Comparison of ENCODE assay signal across 15 cellular contexts in the genomic region with DNA sequence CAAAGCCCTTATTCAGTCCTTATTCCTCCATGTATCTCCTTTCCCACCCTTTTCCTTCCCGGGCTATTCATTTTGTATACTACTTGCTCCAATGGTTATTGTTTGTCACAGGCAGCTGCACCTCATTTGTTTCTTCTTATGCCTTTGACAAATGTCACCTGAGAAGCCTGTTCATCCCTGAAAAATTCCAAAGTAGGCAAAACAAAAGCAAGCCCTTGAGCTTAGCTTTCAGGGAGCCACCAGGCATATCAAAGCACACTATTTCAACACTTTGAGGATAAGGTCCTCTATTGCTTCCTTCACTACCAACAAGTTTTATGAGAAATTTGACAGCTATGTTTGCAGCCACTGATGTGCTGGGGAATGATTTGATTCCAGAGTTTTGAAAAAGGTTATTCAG.
DNase-seq lines count a peak whose midpoint lies in the region; ATAC-seq and TF ChIP-seq lines count a peak whose summit lies in the region.
"Had no signal": no experiment of that assay in that cellular context is flagged by ENCODE, and none has a peak within 500 bp of the region (broad histone marks: within the 10 kb centered on the region; RNA-seq: fewer than 3 reads in every experiment).

No MANE protein-coding gene starts in this region.

- in situ Hi-C loops in HAP-1 (cut with MboI; ENCODE audit: low sequenced_read_pairs): no loop called here

- peaks cover 32% of the 10 kb centered on the region for H3K4me1 ChIP-seq in HAP-1

- no peaks in the 10 kb centered on the region for H3K9me3 ChIP-seq in HAP-1
- H3K9me3 ChIP-seq: SK-N-SH had no signal

- DNase-seq in HAP-1 (ENCODE audit: low spot score in 2 of 2) (peak; percentile 35 to 55), NCI-H2107 treated with DMSO at 0.1 percent for 48 hours (lab: John Stamatoyannopoulos, UW; ENCODE audit: unreplicated experiment) (peak; percentile 94), WTC11 (ENCODE audit: low spot score) (no peak), renal cortical epithelial cell (ENCODE audit: low read depth) (peak; percentile 16), NCI-H226 (no peak), kidney glomerular epithelial cell (lab: John Stamatoyannopoulos, UW) (no peak)
- DNase-seq: AML-193, NCI-H1048, NCI-H146, NCI-H2081 treated with DMSO at 0.1 percent for 48 hours, NCI-H446, NCI-H82, SHP77, SK-N-SH had no signal

- POLR2A ChIA-PET in WTC11 (lab: Charles Lee): interaction anchor here (0.7 kb wide), 1 partner anchor 76 kb away, joined by 5 read pairs; no protein-coding TSS in a partner anchor

- CTCF ChIA-PET in WTC11 (lab: Charles Lee): interaction anchor here (0.6 kb wide), 1 partner anchor 75 kb away, joined by 3 read pairs; no protein-coding TSS in a partner anchor

- no peak overlapping the region for H3K4me3 Mint-ChIP-seq in WTC11

- no peaks in the 10 kb centered on the region for H3K9me3 Mint-ChIP-seq in WTC11

- H3K36me3 Mint-ChIP-seq in WTC11: no peaks in the 10 kb centered on the region

- peaks cover 33% of the 10 kb centered on the region for H3K4me1 Mint-ChIP-seq in WTC11

- no peak for TF ChIP-seq CTCF in WTC11 (IDR thresholded peaks at IDR 0.05)

- H3K36me3 ChIP-seq in HAP-1 (replicated peaks): no peaks in the 10 kb centered on the region

- no peaks in the 10 kb centered on the region for H3K27me3 Mint-ChIP-seq in WTC11 (ENCODE audit: low read depth)

- ATAC-seq in WTC11 (peak; percentile 32; the same call in 1 of the 2 replicates), GM21786 (IDR thresholded peaks at IDR 0.05; ENCODE audit: unreplicated experiment) (no peak)

- no peak overlapping the region for H3K27ac Mint-ChIP-seq in WTC11

- H3K27me3 ChIP-seq in HAP-1 (ENCODE audit: low read depth): no peaks in the 10 kb centered on the region

- no peak overlapping the region for H3K4me3 ChIP-seq in HAP-1

TF ChIP-seq in WTC11, 78 proteins besides CTCF, POLR2A, EP300 and RAD21 (continues in another document):
- TF ChIP-seq, protein P1, sequence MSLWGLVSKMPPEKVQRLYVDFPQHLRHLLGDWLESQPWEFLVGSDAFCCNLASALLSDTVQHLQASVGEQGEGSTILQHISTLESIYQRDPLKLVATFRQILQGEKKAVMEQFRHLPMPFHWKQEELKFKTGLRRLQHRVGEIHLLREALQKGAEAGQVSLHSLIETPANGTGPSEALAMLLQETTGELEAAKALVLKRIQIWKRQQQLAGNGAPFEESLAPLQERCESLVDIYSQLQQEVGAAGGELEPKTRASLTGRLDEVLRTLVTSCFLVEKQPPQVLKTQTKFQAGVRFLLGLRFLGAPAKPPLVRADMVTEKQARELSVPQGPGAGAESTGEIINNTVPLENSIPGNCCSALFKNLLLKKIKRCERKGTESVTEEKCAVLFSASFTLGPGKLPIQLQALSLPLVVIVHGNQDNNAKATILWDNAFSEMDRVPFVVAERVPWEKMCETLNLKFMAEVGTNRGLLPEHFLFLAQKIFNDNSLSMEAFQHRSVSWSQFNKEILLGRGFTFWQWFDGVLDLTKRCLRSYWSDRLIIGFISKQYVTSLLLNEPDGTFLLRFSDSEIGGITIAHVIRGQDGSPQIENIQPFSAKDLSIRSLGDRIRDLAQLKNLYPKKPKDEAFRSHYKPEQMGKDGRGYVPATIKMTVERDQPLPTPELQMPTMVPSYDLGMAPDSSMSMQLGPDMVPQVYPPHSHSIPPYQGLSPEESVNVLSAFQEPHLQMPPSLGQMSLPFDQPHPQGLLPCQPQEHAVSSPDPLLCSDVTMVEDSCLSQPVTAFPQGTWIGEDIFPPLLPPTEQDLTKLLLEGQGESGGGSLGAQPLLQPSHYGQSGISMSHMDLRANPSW (CRISPR knock-in tag; conservative IDR thresholded peaks at IDR 0.05; ENCODE audit: low read depth): no peak
- no peak for TF ChIP-seq FOXJ3 (CRISPR knock-in tag; IDR thresholded peaks at IDR 0.05; ENCODE audit: borderline replicate concordance)
- TF ChIP-seq AR (CRISPR knock-in tag; IDR thresholded peaks at IDR 0.05): no peak
- TF ChIP-seq, protein P2, sequence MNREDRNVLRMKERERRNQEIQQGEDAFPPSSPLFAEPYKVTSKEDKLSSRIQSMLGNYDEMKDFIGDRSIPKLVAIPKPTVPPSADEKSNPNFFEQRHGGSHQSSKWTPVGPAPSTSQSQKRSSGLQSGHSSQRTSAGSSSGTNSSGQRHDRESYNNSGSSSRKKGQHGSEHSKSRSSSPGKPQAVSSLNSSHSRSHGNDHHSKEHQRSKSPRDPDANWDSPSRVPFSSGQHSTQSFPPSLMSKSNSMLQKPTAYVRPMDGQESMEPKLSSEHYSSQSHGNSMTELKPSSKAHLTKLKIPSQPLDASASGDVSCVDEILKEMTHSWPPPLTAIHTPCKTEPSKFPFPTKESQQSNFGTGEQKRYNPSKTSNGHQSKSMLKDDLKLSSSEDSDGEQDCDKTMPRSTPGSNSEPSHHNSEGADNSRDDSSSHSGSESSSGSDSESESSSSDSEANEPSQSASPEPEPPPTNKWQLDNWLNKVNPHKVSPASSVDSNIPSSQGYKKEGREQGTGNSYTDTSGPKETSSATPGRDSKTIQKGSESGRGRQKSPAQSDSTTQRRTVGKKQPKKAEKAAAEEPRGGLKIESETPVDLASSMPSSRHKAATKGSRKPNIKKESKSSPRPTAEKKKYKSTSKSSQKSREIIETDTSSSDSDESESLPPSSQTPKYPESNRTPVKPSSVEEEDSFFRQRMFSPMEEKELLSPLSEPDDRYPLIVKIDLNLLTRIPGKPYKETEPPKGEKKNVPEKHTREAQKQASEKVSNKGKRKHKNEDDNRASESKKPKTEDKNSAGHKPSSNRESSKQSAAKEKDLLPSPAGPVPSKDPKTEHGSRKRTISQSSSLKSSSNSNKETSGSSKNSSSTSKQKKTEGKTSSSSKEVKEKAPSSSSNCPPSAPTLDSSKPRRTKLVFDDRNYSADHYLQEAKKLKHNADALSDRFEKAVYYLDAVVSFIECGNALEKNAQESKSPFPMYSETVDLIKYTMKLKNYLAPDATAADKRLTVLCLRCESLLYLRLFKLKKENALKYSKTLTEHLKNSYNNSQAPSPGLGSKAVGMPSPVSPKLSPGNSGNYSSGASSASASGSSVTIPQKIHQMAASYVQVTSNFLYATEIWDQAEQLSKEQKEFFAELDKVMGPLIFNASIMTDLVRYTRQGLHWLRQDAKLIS (CRISPR knock-in tag; IDR thresholded peaks at IDR 0.05; ENCODE audit: borderline replicate concordance): no peak
- TF ChIP-seq ZNF138 (CRISPR knock-in tag; conservative IDR thresholded peaks at IDR 0.05): no peak
- TF ChIP-seq, protein P3, sequence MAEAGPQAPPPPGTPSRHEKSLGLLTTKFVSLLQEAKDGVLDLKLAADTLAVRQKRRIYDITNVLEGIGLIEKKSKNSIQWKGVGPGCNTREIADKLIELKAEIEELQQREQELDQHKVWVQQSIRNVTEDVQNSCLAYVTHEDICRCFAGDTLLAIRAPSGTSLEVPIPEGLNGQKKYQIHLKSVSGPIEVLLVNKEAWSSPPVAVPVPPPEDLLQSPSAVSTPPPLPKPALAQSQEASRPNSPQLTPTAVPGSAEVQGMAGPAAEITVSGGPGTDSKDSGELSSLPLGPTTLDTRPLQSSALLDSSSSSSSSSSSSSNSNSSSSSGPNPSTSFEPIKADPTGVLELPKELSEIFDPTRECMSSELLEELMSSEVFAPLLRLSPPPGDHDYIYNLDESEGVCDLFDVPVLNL (CRISPR knock-in tag; IDR thresholded peaks at IDR 0.05; ENCODE audit: borderline replicate concordance, low read depth): no peak
- TF ChIP-seq, protein P4, sequence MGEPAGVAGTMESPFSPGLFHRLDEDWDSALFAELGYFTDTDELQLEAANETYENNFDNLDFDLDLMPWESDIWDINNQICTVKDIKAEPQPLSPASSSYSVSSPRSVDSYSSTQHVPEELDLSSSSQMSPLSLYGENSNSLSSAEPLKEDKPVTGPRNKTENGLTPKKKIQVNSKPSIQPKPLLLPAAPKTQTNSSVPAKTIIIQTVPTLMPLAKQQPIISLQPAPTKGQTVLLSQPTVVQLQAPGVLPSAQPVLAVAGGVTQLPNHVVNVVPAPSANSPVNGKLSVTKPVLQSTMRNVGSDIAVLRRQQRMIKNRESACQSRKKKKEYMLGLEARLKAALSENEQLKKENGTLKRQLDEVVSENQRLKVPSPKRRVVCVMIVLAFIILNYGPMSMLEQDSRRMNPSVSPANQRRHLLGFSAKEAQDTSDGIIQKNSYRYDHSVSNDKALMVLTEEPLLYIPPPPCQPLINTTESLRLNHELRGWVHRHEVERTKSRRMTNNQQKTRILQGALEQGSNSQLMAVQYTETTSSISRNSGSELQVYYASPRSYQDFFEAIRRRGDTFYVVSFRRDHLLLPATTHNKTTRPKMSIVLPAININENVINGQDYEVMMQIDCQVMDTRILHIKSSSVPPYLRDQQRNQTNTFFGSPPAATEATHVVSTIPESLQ (CRISPR knock-in tag; IDR thresholded peaks at IDR 0.05): no peak
- no peak for TF ChIP-seq ZNF671 (CRISPR knock-in tag; IDR thresholded peaks at IDR 0.05)
- no peak for TF ChIP-seq ZNF416 (CRISPR knock-in tag; IDR thresholded peaks at IDR 0.05)

Comparison
In these comparisons a context has a peak if more than half of its experiments do, and no peak if none do; other contexts are left out.
1. DNase-seq: peak in HAP-1 (2 of 2), NCI-H2107 treated with DMSO at 0.1 percent for 48 hours (single experiment) and renal cortical epithelial cell (single experiment); none in WTC11 (single experiment), NCI-H226 (single experiment) and kidney glomerular epithelial cell (single experiment).